1 cellular context compared by ENCODE assay signal in genomic region chr2:9423100-9423921, GRCh38.
A peak's percentile ranks its signal among the peaks of the same experiment; 100 is the strongest.
TF ChIP-seq lines count a peak whose summit lies in the region.

Gene CPSF3, plus strand, starts transcription at chr2:9423654. Its CDS starts 120 bp downstream, at chr2:9423774.
A gene with protein sequence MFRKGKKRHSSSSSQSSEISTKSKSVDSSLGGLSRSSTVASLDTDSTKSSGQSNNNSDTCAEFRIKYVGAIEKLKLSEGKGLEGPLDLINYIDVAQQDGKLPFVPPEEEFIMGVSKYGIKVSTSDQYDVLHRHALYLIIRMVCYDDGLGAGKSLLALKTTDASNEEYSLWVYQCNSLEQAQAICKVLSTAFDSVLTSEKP (minus strand): TSS chr2:9423528. CDS start chr2:9418697, 4,831 bp downstream.

TF ChIP-seq in K562, 482 proteins besides CTCF, POLR2A, EP300 and RAD21 (continued from another document and continues in another):
- TF ChIP-seq CCNT2 (IDR thresholded peaks at IDR 0.05; ENCODE audit: borderline replicate concordance, extremely low read depth, insufficient read length, low read depth, low read length): peak; percentile 79
- TF ChIP-seq ZBTB1 (CRISPR knock-in tag; IDR thresholded peaks at IDR 0.05; ENCODE audit: borderline replicate concordance, low read depth): peak; percentile 19; the same call in 1 of the 2 replicates
- no peak for TF ChIP-seq MCM7 (IDR thresholded peaks at IDR 0.05)
- no peak for TF ChIP-seq SLC30A9 (CRISPR knock-in tag; IDR thresholded peaks at IDR 0.05)
- TF ChIP-seq MAFK (IDR thresholded peaks at IDR 0.05; ENCODE audit: low read length): no peak
- TF ChIP-seq PHB (CRISPR knock-in tag; IDR thresholded peaks at IDR 0.05): no peak
- peak; percentile 57 for TF ChIP-seq KDM5B (IDR thresholded peaks at IDR 0.05; ENCODE audit: insufficient replicate concordance, low read depth, low read length)
- TF ChIP-seq FIP1L1 (IDR thresholded peaks at IDR 0.05; ENCODE audit: low read depth, low read length, poor library complexity, severe bottlenecking): peak; percentile 88
- no peak for TF ChIP-seq TSC22D4 (tag; IDR thresholded peaks at IDR 0.05)
- TF ChIP-seq NCOA4 (IDR thresholded peaks at IDR 0.05; ENCODE audit: partially characterized antibody): no peak
- no peak for TF ChIP-seq SIX5 (IDR thresholded peaks at IDR 0.05; ENCODE audit: borderline replicate concordance in 1 of 2, insufficient read depth in 1 of 2, low read depth in 1 of 2, low read length in 2 of 2)
- no peak for TF ChIP-seq FOXK1 (CRISPR knock-in tag; IDR thresholded peaks at IDR 0.05; ENCODE audit: borderline replicate concordance)
- no peak for TF ChIP-seq CEBPB (tag; IDR thresholded peaks at IDR 0.05)
- peak; percentile 38 for TF ChIP-seq TAF9B (IDR thresholded peaks at IDR 0.05; ENCODE audit: partially characterized antibody)
- no peak for TF ChIP-seq CEBPZ (IDR thresholded peaks at IDR 0.05; ENCODE audit: borderline replicate concordance, low read depth, low read length)
- 0 out of 3 replicates have a peak, but pooled peaks of 1 of the 2 experiments have one; percentile 9 for TF ChIP-seq CBX3 (IDR thresholded peaks at IDR 0.05; ENCODE audit: borderline replicate concordance in 1 of 2, low read length in 2 of 2)
- TF ChIP-seq ZNF609 (CRISPR knock-in tag; IDR thresholded peaks at IDR 0.05; ENCODE audit: borderline replicate concordance): no peak
- no peak for TF ChIP-seq ZC3H8 (IDR thresholded peaks at IDR 0.05)
- 0 out of 2 replicates have a peak, but pooled peaks have one; percentile 9 for TF ChIP-seq MTA2 (IDR thresholded peaks at IDR 0.05; ENCODE audit: low read depth)
- TF ChIP-seq, protein P1, sequence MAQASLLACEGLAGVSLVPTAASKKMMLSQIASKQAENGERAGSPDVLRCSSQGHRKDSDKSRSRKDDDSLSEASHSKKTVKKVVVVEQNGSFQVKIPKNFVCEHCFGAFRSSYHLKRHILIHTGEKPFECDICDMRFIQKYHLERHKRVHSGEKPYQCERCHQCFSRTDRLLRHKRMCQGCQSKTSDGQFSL (CRISPR knock-in tag; IDR thresholded peaks at IDR 0.05): peak; percentile 60; the same call in 1 of the 2 replicates
- TF ChIP-seq, protein P1 (tag; IDR thresholded peaks at IDR 0.05): no peak
- TF ChIP-seq, protein P2, sequence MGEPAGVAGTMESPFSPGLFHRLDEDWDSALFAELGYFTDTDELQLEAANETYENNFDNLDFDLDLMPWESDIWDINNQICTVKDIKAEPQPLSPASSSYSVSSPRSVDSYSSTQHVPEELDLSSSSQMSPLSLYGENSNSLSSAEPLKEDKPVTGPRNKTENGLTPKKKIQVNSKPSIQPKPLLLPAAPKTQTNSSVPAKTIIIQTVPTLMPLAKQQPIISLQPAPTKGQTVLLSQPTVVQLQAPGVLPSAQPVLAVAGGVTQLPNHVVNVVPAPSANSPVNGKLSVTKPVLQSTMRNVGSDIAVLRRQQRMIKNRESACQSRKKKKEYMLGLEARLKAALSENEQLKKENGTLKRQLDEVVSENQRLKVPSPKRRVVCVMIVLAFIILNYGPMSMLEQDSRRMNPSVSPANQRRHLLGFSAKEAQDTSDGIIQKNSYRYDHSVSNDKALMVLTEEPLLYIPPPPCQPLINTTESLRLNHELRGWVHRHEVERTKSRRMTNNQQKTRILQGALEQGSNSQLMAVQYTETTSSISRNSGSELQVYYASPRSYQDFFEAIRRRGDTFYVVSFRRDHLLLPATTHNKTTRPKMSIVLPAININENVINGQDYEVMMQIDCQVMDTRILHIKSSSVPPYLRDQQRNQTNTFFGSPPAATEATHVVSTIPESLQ (CRISPR knock-in tag; IDR thresholded peaks at IDR 0.05): peak; percentile 43; the same call in 1 of the 2 replicates
- no peak for TF ChIP-seq MEF2D (tag; conservative IDR thresholded peaks at IDR 0.05; ENCODE audit: low read depth)
- no peak for TF ChIP-seq ARNT (IDR thresholded peaks at IDR 0.05)
- TF ChIP-seq, protein P3, sequence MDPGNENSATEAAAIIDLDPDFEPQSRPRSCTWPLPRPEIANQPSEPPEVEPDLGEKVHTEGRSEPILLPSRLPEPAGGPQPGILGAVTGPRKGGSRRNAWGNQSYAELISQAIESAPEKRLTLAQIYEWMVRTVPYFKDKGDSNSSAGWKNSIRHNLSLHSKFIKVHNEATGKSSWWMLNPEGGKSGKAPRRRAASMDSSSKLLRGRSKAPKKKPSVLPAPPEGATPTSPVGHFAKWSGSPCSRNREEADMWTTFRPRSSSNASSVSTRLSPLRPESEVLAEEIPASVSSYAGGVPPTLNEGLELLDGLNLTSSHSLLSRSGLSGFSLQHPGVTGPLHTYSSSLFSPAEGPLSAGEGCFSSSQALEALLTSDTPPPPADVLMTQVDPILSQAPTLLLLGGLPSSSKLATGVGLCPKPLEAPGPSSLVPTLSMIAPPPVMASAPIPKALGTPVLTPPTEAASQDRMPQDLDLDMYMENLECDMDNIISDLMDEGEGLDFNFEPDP (CRISPR knock-in tag; IDR thresholded peaks at IDR 0.05): no peak
- TF ChIP-seq, protein P4, sequence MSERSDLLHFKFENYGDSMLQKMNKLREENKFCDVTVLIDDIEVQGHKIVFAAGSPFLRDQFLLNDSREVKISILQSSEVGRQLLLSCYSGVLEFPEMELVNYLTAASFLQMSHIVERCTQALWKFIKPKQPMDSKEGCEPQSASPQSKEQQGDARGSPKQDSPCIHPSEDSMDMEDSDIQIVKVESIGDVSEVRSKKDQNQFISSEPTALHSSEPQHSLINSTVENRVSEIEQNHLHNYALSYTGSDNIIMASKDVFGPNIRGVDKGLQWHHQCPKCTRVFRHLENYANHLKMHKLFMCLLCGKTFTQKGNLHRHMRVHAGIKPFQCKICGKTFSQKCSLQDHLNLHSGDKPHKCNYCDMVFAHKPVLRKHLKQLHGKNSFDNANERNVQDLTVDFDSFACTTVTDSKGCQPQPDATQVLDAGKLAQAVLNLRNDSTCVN (CRISPR knock-in tag; IDR thresholded peaks at IDR 0.05): no peak
- 0 out of 2 replicates have a peak, but pooled peaks have one; percentile 20 for TF ChIP-seq E2F4 (CRISPR knock-in tag; IDR thresholded peaks at IDR 0.05; ENCODE audit: low read depth)
- no peak for TF ChIP-seq HNRNPH1 (optimal IDR thresholded peaks at IDR 0.05; ENCODE audit: low read depth, low read length)
- TF ChIP-seq TAF7 (tag; IDR thresholded peaks at IDR 0.05): no peak
- TF ChIP-seq CC2D1A (IDR thresholded peaks at IDR 0.05): no peak
- TF ChIP-seq, protein P5, sequence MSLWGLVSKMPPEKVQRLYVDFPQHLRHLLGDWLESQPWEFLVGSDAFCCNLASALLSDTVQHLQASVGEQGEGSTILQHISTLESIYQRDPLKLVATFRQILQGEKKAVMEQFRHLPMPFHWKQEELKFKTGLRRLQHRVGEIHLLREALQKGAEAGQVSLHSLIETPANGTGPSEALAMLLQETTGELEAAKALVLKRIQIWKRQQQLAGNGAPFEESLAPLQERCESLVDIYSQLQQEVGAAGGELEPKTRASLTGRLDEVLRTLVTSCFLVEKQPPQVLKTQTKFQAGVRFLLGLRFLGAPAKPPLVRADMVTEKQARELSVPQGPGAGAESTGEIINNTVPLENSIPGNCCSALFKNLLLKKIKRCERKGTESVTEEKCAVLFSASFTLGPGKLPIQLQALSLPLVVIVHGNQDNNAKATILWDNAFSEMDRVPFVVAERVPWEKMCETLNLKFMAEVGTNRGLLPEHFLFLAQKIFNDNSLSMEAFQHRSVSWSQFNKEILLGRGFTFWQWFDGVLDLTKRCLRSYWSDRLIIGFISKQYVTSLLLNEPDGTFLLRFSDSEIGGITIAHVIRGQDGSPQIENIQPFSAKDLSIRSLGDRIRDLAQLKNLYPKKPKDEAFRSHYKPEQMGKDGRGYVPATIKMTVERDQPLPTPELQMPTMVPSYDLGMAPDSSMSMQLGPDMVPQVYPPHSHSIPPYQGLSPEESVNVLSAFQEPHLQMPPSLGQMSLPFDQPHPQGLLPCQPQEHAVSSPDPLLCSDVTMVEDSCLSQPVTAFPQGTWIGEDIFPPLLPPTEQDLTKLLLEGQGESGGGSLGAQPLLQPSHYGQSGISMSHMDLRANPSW (CRISPR knock-in tag; IDR thresholded peaks at IDR 0.05): no peak; the same call in 1 of the 2 replicates
- TF ChIP-seq SP2 (IDR thresholded peaks at IDR 0.05; ENCODE audit: extremely low read depth, low read depth, low read length, poor library complexity, severe bottlenecking): no peak
- no peak for TF ChIP-seq THRAP3 (IDR thresholded peaks at IDR 0.05; ENCODE audit: borderline replicate concordance)
- TF ChIP-seq ZNF830 (CRISPR knock-in tag; IDR thresholded peaks at IDR 0.05): no peak
- no peak for TF ChIP-seq RAD51 (IDR thresholded peaks at IDR 0.05; ENCODE audit: borderline replicate concordance, low read depth)
- no peak for TF ChIP-seq ZNF507 (tag; conservative IDR thresholded peaks at IDR 0.05)
- TF ChIP-seq NCOR1 (IDR thresholded peaks at IDR 0.05): no peak
- TF ChIP-seq MLLT1 (IDR thresholded peaks at IDR 0.05): no peak; a peak in 1 of 4 replicates
- TF ChIP-seq RNF2 (IDR thresholded peaks at IDR 0.05): peak; percentile 59; the same call in 1 of the 2 replicates
- TF ChIP-seq DIDO1 (tag; IDR thresholded peaks at IDR 0.05; ENCODE audit: low read depth): peak; percentile 71
- TF ChIP-seq XRCC5 (IDR thresholded peaks at IDR 0.05; ENCODE audit: low read depth, low read length): peak; percentile 94
